ENCODE assay signal across 8 cellular contexts in the genomic region with DNA sequence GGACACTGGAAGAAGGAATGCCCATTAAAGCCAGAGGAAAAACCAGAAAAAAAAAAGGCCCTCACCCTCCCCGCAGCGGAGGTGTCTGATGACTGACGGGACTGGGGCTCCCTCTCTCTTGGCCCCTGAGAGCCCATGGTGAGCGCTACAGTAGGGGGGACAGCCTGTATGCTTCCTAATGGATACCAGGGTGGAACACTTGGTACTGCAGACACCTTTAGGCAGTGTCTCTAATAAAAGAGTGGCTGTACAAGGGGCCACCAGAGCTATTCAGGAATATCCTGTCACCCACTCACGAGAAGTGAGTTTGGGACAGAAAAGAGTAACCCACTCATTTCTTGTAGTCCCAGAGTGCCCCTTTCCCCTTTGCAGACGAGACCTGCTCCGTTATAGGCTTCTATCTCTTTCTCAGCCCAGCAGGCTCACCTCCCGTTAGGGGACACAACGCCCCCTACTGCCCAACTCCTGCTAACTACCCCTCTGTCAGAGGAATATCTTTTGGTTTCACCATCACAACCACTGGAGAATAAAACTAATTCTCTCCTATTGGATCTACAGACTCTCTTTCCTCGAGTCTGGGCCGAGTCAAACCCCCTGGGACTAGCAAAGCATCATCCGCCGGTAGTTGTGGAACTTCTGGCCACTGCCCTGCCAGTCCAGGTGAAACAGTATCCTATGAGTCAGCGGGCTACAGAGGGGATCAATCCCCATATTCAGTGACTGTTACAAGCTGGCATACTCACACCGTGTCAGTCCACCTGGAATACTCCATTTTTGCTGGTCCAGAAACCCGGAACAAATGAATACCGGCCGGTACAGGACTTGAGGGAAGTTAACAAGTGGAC. TPM values are rescaled to one million over a fixed set of nuclear protein-coding genes. Genes with fewer than 3 reads are reported as not detected.
DNase-seq lines count a peak whose midpoint lies in the region; ATAC-seq and TF ChIP-seq lines count a peak whose summit lies in the region.

No MANE protein-coding gene starts in this region.

- H3K4me3 ChIP-seq in heart left ventricle, result no peak overlapping the region
- no peak overlapping the region for H3K4me3 ChIP-seq in skeletal muscle satellite cell (ENCODE audit: low read length)

- H3K9ac ChIP-seq in skeletal muscle satellite cell (ENCODE audit: low read depth, low read length), result no peak overlapping the region

- H3K9me3 ChIP-seq in heart left ventricle (no peaks in the 10 kb centered on the region), skeletal muscle satellite cell (replicated peaks; ENCODE audit: low read length) (no peaks in the 10 kb centered on the region)

- no peak overlapping the region for H3K27ac ChIP-seq in heart left ventricle

- no peaks in the 10 kb centered on the region for H3K36me3 ChIP-seq in heart left ventricle
- no peaks in the 10 kb centered on the region for H3K36me3 ChIP-seq in skeletal muscle satellite cell (ENCODE audit: insufficient read depth, low read length)

- H3K4me2 ChIP-seq in skeletal muscle satellite cell (ENCODE audit: low read length), result peak overlapping the region; percentile 41

- ATAC-seq in GM19468 (IDR thresholded peaks at IDR 0.05; ENCODE audit: extremely low read depth, unreplicated experiment) (peak; percentile 77), HG03565 (IDR thresholded peaks at IDR 0.05; ENCODE audit: unreplicated experiment) (peak; percentile 86), heart left ventricle (peak; percentile 67 to 84 (median 83))

- WGBS in heart left ventricle, 4 donors, result 49 to 58% (median 52%) methylated on average over 18 of the region's 18 CpGs

- DNase-seq in DMS 273 (lab: John Stamatoyannopoulos, UW; ENCODE audit: unreplicated experiment) (peak; percentile 86), SHP77 (lab: John Stamatoyannopoulos, UW) (peak; percentile 45 to 64), heart left ventricle (peak in 4 of 5 donors; percentile 45 to 57 (median 54)), cortex of kidney (lab: John Stamatoyannopoulos, UW) (no peak)
- peak; percentile 52 for DNase-seq in activated effector memory CD4-positive, alpha-beta T cell treated with Interleukin-2 at 50 U/mL for 16 hours

- H3K27me3 ChIP-seq in heart left ventricle (no peaks in the 10 kb centered on the region), skeletal muscle satellite cell (ENCODE audit: control insufficient read depth, insufficient read depth, low read length) (peaks cover 3% of the 10 kb centered on the region)

- intact Hi-C loops in heart left ventricle (cut with DNase I), result loop anchor here in 7 of 10 donors (2.0 to 10.0 kb wide), 3 partner anchors 51 to 64 kb away; partner anchors contain the start of gene PCNP (in 4 of the 7)

- H3K4me1 ChIP-seq in heart left ventricle (peaks cover 0 to 7% (median 0%) of the 10 kb centered on the region in 12 donors), skeletal muscle satellite cell (ENCODE audit: control insufficient read depth, insufficient read depth, low read length) (no peaks in the 10 kb centered on the region)

- TF ChIP-seq POLR2A in heart left ventricle (IDR thresholded peaks at IDR 0.05), result no peak

- peak; percentile 33 to 70 (median 60) for TF ChIP-seq CTCF in heart left ventricle (IDR thresholded peaks at IDR 0.05)

RNA-seq across cellular contexts. Expression of gene ZBTB11, which starts 40.8 kb away (rescaled TPM):
- total RNA-seq in heart left ventricle, result 10 to 100 TPM in 5 of 9 donors, 1 to 10 TPM in 4; 8.6 to 12.9 (median 10.4) TPM
- polyA plus RNA-seq in heart left ventricle, result 1 to 10 TPM; 4.6 to 6.0 TPM
- total RNA-seq in skeletal muscle satellite cell (2012; rRNA removed), result 24.7 and 25.3 TPM in 2 replicates

RNA-seq across cellular contexts. Expression of gene RPL24, which starts 50.3 kb away (rescaled TPM):
- 1,000 to 10,000 TPM in 2 of 9 donors, 100 to 1,000 TPM in 7; 673 to 1,075 (median 848) TPM for total RNA-seq in heart left ventricle
- 1,000 to 10,000 TPM; 2,429 to 2,669 TPM for polyA plus RNA-seq in heart left ventricle
- total RNA-seq in skeletal muscle satellite cell (2012; rRNA removed), result 1,752 and 2,335 TPM in 2 replicates
